ENCODE assay signal across 16 cellular contexts in the genomic region with DNA sequence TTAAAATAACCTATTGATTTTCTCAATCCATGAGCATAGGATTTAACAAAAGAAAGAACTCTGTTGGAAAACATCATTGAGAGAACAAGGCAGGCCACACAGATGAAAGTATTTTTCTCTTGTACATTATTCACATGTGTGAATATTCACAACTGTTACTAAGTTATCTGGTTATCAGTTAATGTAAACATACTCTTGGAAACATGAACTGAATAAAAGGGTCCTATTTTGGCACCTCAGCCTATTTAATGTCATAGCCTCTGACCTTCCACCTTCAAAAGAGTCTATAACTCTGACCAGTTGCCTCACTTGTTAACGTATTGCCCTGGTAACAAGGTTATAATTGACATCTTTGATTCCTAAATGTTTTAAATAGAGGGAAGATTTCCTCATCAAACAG. TPM values are rescaled to one million over a fixed set of nuclear protein-coding genes. Genes with fewer than 3 reads are reported as not detected.
"Had no signal": no experiment of that assay in that cellular context is flagged by ENCODE, and none has a peak within 500 bp of the region (broad histone marks: within the 10 kb centered on the region; RNA-seq: fewer than 3 reads in every experiment).

No MANE protein-coding gene starts in this region.

- H3K4me1 Mint-ChIP-seq: endodermal cell had no signal

- H3K4me3 ChIP-seq: coronary artery, thyroid gland had no signal

- H3K27ac ChIP-seq: coronary artery, foreskin keratinocyte, neutrophil, thyroid gland had no signal

- FAIRE-seq: endothelial cell of umbilical vein, small intestine, urothelium cell line had no signal

- H3K9me3 ChIP-seq: neutrophil, thyroid gland had no signal

- ATAC-seq: foreskin keratinocyte; naive thymus-derived CD4-positive, alpha-beta T cell; right cardiac atrium had no signal

- H3K36me3 Mint-ChIP-seq: naive thymus-derived CD4-positive, alpha-beta T cell; type B pancreatic cell had no signal

- H3K27ac Mint-ChIP-seq: endodermal cell; naive thymus-derived CD4-positive, alpha-beta T cell; type B pancreatic cell had no signal

- H3K9me3 Mint-ChIP-seq: endodermal cell; naive thymus-derived CD4-positive, alpha-beta T cell; type B pancreatic cell had no signal

- H3K4me3 Mint-ChIP-seq: endodermal cell; naive thymus-derived CD4-positive, alpha-beta T cell; type B pancreatic cell had no signal

- DNase-seq: effector CD4-positive, alpha-beta T cell; endodermal cell; erythroblast; foreskin keratinocyte; mesendoderm; naive thymus-derived CD4-positive, alpha-beta T cell; right cardiac atrium; stimulated activated CD4-positive, alpha-beta T cell treated with anti-CD3 and anti-CD28 coated beads, Interleukin-12 subunit alpha, Interleukin-12 subunit beta, amount 100 ng/mL, for 4 hours; stimulated activated naive CD4-positive, alpha-beta T cell; thyroid gland had no signal

- H3K27me3 ChIP-seq: foreskin keratinocyte, thyroid gland had no signal

- H3K27me3 Mint-ChIP-seq: type B pancreatic cell had no signal

- H3K36me3 ChIP-seq: neutrophil, thyroid gland had no signal

- H3K4me1 ChIP-seq: foreskin keratinocyte, thyroid gland had no signal

RNA-seq across cellular contexts. Expression of a gene that starts 32.9 kb away (rescaled TPM):
- total RNA-seq: endothelial cell of umbilical vein had no signal
